ENCODE assay signal across 1 cellular context in the genomic region with DNA sequence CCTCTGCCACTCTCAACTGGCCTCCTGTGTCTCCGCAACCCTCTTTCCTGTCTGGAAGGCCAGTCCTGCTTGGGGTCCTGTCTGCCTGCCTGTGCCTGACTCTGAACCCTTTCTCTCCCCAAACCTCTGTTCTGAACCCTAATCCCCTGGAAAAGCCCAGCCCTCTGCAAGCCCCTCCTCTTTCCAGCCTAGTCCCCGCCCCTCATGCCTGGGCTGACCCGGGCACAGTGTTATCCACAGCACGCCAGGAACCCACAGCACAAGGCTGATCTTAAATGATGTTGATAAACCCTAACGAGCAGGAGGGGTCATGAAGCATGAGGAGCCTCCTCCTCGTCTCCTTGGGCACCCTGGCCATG.
TF ChIP-seq lines count a peak whose summit lies in the region.

Gene IFITM10 (minus strand): TSS at position 115 of the 359 bp plus-strand sequence. CDS start 153 bp downstream, outside the sequence.

TF ChIP-seq in IMR-90, 13 proteins besides CTCF, POLR2A, EP300 and RAD21 (continued from another document):
- no peak for TF ChIP-seq ELK1 (IDR thresholded peaks at IDR 0.05; ENCODE audit: borderline replicate concordance, low read depth, low read length)
- TF ChIP-seq RCOR1 (IDR thresholded peaks at IDR 0.05; ENCODE audit: insufficient replicate concordance, low read length) = no peak
